ENCODE assay signal across 23 cellular contexts in genomic region chr22:43539572-43540533, GRCh38.
"Had no signal": no experiment of that assay in that cellular context is flagged by ENCODE, and none has a peak within 500 bp of the region (broad histone marks: within the 10 kb centered on the region; RNA-seq: fewer than 3 reads in every experiment).

No MANE protein-coding gene starts in this region.

- ATAC-seq: left colon; left ventricle myocardium superior; mucosa of descending colon; naive thymus-derived CD8-positive, alpha-beta T cell; pancreas; right cardiac atrium; stimulated activated memory B cell treated with anti-CD40 and anti-IgM and Interleukin-4, amounts not matched to agents 10 μg/mL and 1 μg/mL and 100 μg/mL, for 72 hours had no signal

- H3K4me1 Mint-ChIP-seq: immature natural killer cell; naive thymus-derived CD8-positive, alpha-beta T cell; stimulated activated memory B cell treated with anti-CD40 and anti-IgM and Interleukin-4, amounts not matched to agents 10 μg/mL and 1 μg/mL and 100 μg/mL, for 72 hours had no signal

- FAIRE-seq: endothelial cell of umbilical vein, pancreas had no signal

- H3K36me3 ChIP-seq: colonic mucosa, pancreas had no signal

- H3K9me3 Mint-ChIP-seq: immature natural killer cell; stimulated activated memory B cell treated with anti-CD40 and anti-IgM and Interleukin-4, amounts not matched to agents 10 μg/mL and 1 μg/mL and 100 μg/mL, for 72 hours; stimulated activated naive CD8-positive, alpha-beta T cell treated with anti-CD3 and anti-CD28 coated beads, Interleukin-15, Interleukin-2, amounts not matched to agents 100 ng/mL and 50 ng/mL, for 24 hours had no signal

- H3K4me1 ChIP-seq: colonic mucosa, pancreas, testis, tibial nerve had no signal

- DNase-seq: colonic mucosa; dermis blood vessel endothelial cell; effector CD4-positive, alpha-beta T cell; endodermal cell; erythroblast; immature natural killer cell; left colon; left ventricle myocardium superior; mesendoderm; mucosa of descending colon; naive thymus-derived CD8-positive, alpha-beta T cell; pancreas; right cardiac atrium; stimulated activated CD4-positive, alpha-beta T cell treated with anti-CD3 and anti-CD28 coated beads, Interleukin-4, amount 100 ng/mL, for 1 hour; stimulated activated CD8-positive, alpha-beta memory T cell treated with anti-CD3 and anti-CD28 coated beads, Interleukin-4, amount 100 ng/mL, for 48 hours; testis had no signal

- H3K36me3 Mint-ChIP-seq: immature natural killer cell; naive thymus-derived CD8-positive, alpha-beta T cell; stimulated activated memory B cell treated with anti-CD40 and anti-IgM and Interleukin-4, amounts not matched to agents 10 μg/mL and 1 μg/mL and 100 μg/mL, for 72 hours had no signal

- H3K9me3 ChIP-seq: colonic mucosa, mucosa of descending colon, pancreas, testis had no signal

- H3K4me3 Mint-ChIP-seq: endodermal cell; immature natural killer cell; naive thymus-derived CD8-positive, alpha-beta T cell; stimulated activated memory B cell treated with anti-CD40 and anti-IgM and Interleukin-4, amounts not matched to agents 10 μg/mL and 1 μg/mL and 100 μg/mL, for 72 hours; stimulated activated naive CD8-positive, alpha-beta T cell treated with anti-CD3 and anti-CD28 coated beads, Interleukin-15, Interleukin-2, amounts not matched to agents 100 ng/mL and 50 ng/mL, for 24 hours had no signal

- H3K4me3 ChIP-seq: colonic mucosa, mucosa of descending colon, pancreas, smooth muscle cell, testis, tibial nerve had no signal

- H3K27me3 ChIP-seq: colonic mucosa, pancreas, testis, tibial nerve had no signal

- H3K27ac Mint-ChIP-seq: endodermal cell; immature natural killer cell; progenitor cell of endocrine pancreas; stimulated activated memory B cell treated with anti-CD40 and anti-IgM and Interleukin-4, amounts not matched to agents 10 μg/mL and 1 μg/mL and 100 μg/mL, for 72 hours; stimulated activated naive CD8-positive, alpha-beta T cell treated with anti-CD3 and anti-CD28 coated beads, Interleukin-15, Interleukin-2, amounts not matched to agents 100 ng/mL and 50 ng/mL, for 24 hours had no signal

- H3K27ac ChIP-seq: colonic mucosa, foreskin keratinocyte, pancreas, testis, tibial nerve had no signal

- H3K4me2 ChIP-seq: smooth muscle cell had no signal
